In genomic region chr1:6491076-6491449, GRCh38 we compare ENCODE assay signal across 1 cellular context.
TF ChIP-seq lines count a peak whose summit lies in the region.

No MANE protein-coding gene starts in this region.

TF ChIP-seq in K562, 482 proteins besides CTCF, POLR2A, EP300 and RAD21 (continued from another document):
- no peak for TF ChIP-seq ZMIZ1 (IDR thresholded peaks at IDR 0.05; ENCODE audit: low read depth in 2 of 2, low read length in 2 of 2)
- no peak for TF ChIP-seq ZBTB34 (CRISPR knock-in tag; IDR thresholded peaks at IDR 0.05)
- no peak for TF ChIP-seq CGGBP1 (CRISPR knock-in tag; IDR thresholded peaks at IDR 0.05)
- TF ChIP-seq KLF1 (tag; IDR thresholded peaks at IDR 0.05): no peak
- TF ChIP-seq PHF20 (IDR thresholded peaks at IDR 0.05; ENCODE audit: partially characterized antibody): no peak
- no peak for TF ChIP-seq ATF4 (CRISPR knock-in tag; IDR thresholded peaks at IDR 0.05)
- no peak for TF ChIP-seq ZNF586 (CRISPR knock-in tag; conservative IDR thresholded peaks at IDR 0.05)
- TF ChIP-seq SMC3 (conservative IDR thresholded peaks at IDR 0.05; ENCODE audit: insufficient read depth, low read depth, low read length): no peak
- TF ChIP-seq ADNP (tag; IDR thresholded peaks at IDR 0.05): no peak
- no peak for TF ChIP-seq ESRRA (IDR thresholded peaks at IDR 0.05; ENCODE audit: borderline replicate concordance, low read depth)
- no peak for TF ChIP-seq SOX6 (IDR thresholded peaks at IDR 0.05)
- TF ChIP-seq GABPB1 (CRISPR knock-in tag; IDR thresholded peaks at IDR 0.05): no peak
- no peak for TF ChIP-seq NONO (IDR thresholded peaks at IDR 0.05; ENCODE audit: low read depth in 2 of 2, low read length in 1 of 2)
- no peak for TF ChIP-seq RAD51 (IDR thresholded peaks at IDR 0.05; ENCODE audit: borderline replicate concordance, low read depth)
